Comparison of ENCODE assay signal across 23 cellular contexts in the genomic region with DNA sequence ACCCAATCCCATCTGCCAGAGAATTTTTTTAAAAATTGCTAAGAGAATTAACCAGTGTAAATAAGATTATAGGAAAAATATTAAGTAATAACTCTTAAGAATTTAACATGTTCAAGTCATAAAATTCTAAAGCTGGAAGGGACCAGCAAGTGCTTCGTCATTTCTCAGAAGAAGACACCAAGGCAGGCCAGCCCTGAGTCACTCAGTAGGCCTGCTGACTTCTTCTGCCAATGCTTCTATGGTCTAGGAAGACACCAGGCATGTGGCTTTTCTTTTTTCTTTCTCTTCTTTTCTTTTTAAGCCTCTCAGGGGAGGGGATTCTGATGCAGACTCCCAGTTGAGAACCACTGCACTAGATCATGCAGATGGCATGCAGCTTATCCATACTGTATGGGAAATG.
"Had no signal": no experiment of that assay in that cellular context is flagged by ENCODE, and none has a peak within 500 bp of the region (broad histone marks: within the 10 kb centered on the region; RNA-seq: fewer than 3 reads in every experiment).

No MANE protein-coding gene starts in this region.

- H3K27ac ChIP-seq: colonic mucosa, epithelial cell of prostate, heart right ventricle, left lung, neural progenitor cell, parathyroid adenoma, right lobe of liver, stomach, testis, tibial artery had no signal

- H3K4me1 ChIP-seq: colonic mucosa, heart right ventricle, left lung, neural progenitor cell, parathyroid adenoma, right lobe of liver, stomach, testis, tibial artery had no signal

- H3K79me2 ChIP-seq: parathyroid adenoma had no signal

- H3K9ac ChIP-seq: neural progenitor cell, parathyroid adenoma had no signal

- H3K36me3 ChIP-seq: colonic mucosa, neural progenitor cell had no signal

- FAIRE-seq: islet of Langerhans had no signal

- H3K4me3 ChIP-seq: colonic mucosa, heart right ventricle, left lung, neural progenitor cell, right lobe of liver, stomach, testis, tibial artery had no signal

- H3K9me3 ChIP-seq: colonic mucosa, heart right ventricle, left lung, right lobe of liver, stomach, testis, tibial artery had no signal

- H3K4me2 ChIP-seq: neural progenitor cell had no signal

- DNase-seq: colonic mucosa; effector CD8-positive, alpha-beta T cell; endodermal cell; foreskin melanocyte; glutamatergic neuron; heart right ventricle; hippocampal formation; left cardiac atrium; left lung; mesenchymal stem cell; midbrain; naive thymus-derived CD4-positive, alpha-beta T cell; right lobe of liver; stimulated activated CD4-positive, alpha-beta T cell treated with anti-CD3 and anti-CD28 coated beads, Interleukin-2, amount 100 ng/mL, for 24 hours; stimulated activated CD4-positive, alpha-beta T cell treated with anti-CD3 and anti-CD28 coated beads, Interleukin-4, amount 100 ng/mL, for 24 hours; stimulated activated naive CD4-positive, alpha-beta T cell treated with Interleukin-2 at 50 U/mL for 16 hours; stomach; testis; tibial artery had no signal

- H2AFZ ChIP-seq: neural progenitor cell, parathyroid adenoma had no signal

- H3K27me3 ChIP-seq: colonic mucosa, heart right ventricle, left lung, neural progenitor cell, right lobe of liver, stomach, testis, tibial artery had no signal
